ENCODE assay signal across 9 cellular contexts in genomic region chr7:131057524-131058065, GRCh38.
DNase-seq lines count a peak whose midpoint lies in the region; ATAC-seq and TF ChIP-seq lines count a peak whose summit lies in the region.
"Had no signal": no experiment of that assay in that cellular context is flagged by ENCODE, and none has a peak within 500 bp of the region (broad histone marks: within the 10 kb centered on the region; RNA-seq: fewer than 3 reads in every experiment).

No MANE protein-coding gene starts in this region.

- H4K12ac ChIP-seq in trophoblast cell (ENCODE audit: low read depth, low read length): no peak overlapping the region

- peak overlapping the region; percentile 79 for H3K27ac ChIP-seq in lower lobe of right lung
- H3K27ac ChIP-seq in trophoblast cell (ENCODE audit: low read depth, low read length): no peak overlapping the region

- no peak for DNase-seq in CD14-positive monocyte (ENCODE audit: low spot score)
- no peak for DNase-seq in HEK293T (ENCODE audit: extremely low spot score)
- peak; percentile 52 for DNase-seq in activated CD4-positive, alpha-beta memory T cell treated with anti-CD3 and anti-CD28 coated beads for 36 hours
- no peak for DNase-seq in lower lobe of right lung
- no peak for DNase-seq in trophoblast cell
- DNase-seq in NCI-H1694 treated with DMSO at 0.1 percent for 48 hours (lab: John Stamatoyannopoulos, UW): no peak
- DNase-seq in foreskin fibroblast: no peak
- DNase-seq in NCI-H2029 (lab: John Stamatoyannopoulos, UW): no peak
- DNase-seq: EL had no signal

- no peak overlapping the region for H2BK5ac ChIP-seq in trophoblast cell (ENCODE audit: low read depth, low read length, poor library complexity)

- H3K27ac Mint-ChIP-seq in CD14-positive monocyte: peak overlapping the region; percentile 54 to 80 (median 63)
- H3K27ac Mint-ChIP-seq in activated CD4-positive, alpha-beta memory T cell treated with anti-CD3 and anti-CD28 coated beads for 36 hours: peak overlapping the region; percentile 95

- intact Hi-C loops in CD14-positive monocyte (cut with micrococcal nuclease): no loop called here
- intact Hi-C loops in activated CD4-positive, alpha-beta memory T cell treated with anti-CD3 and anti-CD28 coated beads for 36 hours (cut with micrococcal nuclease): loop anchor here (1.0 kb wide), 1 partner anchor 12 kb away; no protein-coding TSS in a partner anchor
- intact Hi-C loops in lower lobe of right lung (cut with DNase I): no loop called here

- CTCF ChIA-PET in HEK293T (lab: Yijun Ruan, JAX): interaction anchor here (0.6 to 1.2 kb wide), 3 partner anchors 9 to 48 kb away, joined by 3 to 4 read pairs (median 4); no protein-coding TSS in a partner anchor
- CTCF ChIA-PET in activated CD4-positive, alpha-beta memory T cell treated with anti-CD3 and anti-CD28 coated beads for 36 hours (lab: Charles Lee): interaction anchor here (0.7 to 4.7 kb wide), 4 partner anchors 11 to 111 kb away, joined by 3 to 28 read pairs (median 6); no protein-coding TSS in a partner anchor

- H3K27me3 ChIP-seq in lower lobe of right lung (ENCODE audit: low read depth) (no peaks in the 10 kb centered on the region), trophoblast cell (ENCODE audit: insufficient read depth, low read length) (no peaks in the 10 kb centered on the region)

- H3K9me3 Mint-ChIP-seq in CD14-positive monocyte: peaks cover 6 to 9% (median 7%) of the 10 kb centered on the region in 7 donors
- H3K9me3 Mint-ChIP-seq in activated CD4-positive, alpha-beta memory T cell treated with anti-CD3 and anti-CD28 coated beads for 36 hours: peaks cover 8% of the 10 kb centered on the region

- no peak overlapping the region for H4K91ac ChIP-seq in trophoblast cell (ENCODE audit: low read depth, low read length)

- WGBS in trophoblast cell (ENCODE audit: extremely low coverage, insufficient coverage, insufficient read length): no CpG with 5 or more reads among the region's 2 CpGs

- peaks cover 30% of the 10 kb centered on the region for H3K4me1 Mint-ChIP-seq in CD14-positive monocyte
- peaks cover 62% of the 10 kb centered on the region for H3K4me1 Mint-ChIP-seq in activated CD4-positive, alpha-beta memory T cell treated with anti-CD3 and anti-CD28 coated beads for 36 hours (ENCODE audit: low read depth)

- no peak overlapping the region for H2BK12ac ChIP-seq in trophoblast cell (ENCODE audit: low read length)

- no peak overlapping the region for H3K9ac ChIP-seq in trophoblast cell (ENCODE audit: low read length)

- no peak overlapping the region for H4K8ac ChIP-seq in trophoblast cell (ENCODE audit: low read depth, low read length)

- peak overlapping the region; percentile 3 for H3K4me3 ChIP-seq in lower lobe of right lung
- H3K4me3 ChIP-seq in trophoblast cell (ENCODE audit: low read depth, low read length): no peak overlapping the region
- H3K4me3 ChIP-seq in foreskin fibroblast (ENCODE audit: low read depth in 1 of 2, low read length in 2 of 2): no peak overlapping the region

- H3K79me1 ChIP-seq in trophoblast cell (ENCODE audit: low read length): no peaks in the 10 kb centered on the region

- no peak for TF ChIP-seq CTCF in CD14-positive monocyte (IDR thresholded peaks at IDR 0.05)
- TF ChIP-seq CTCF in lower lobe of right lung (IDR thresholded peaks at IDR 0.05): no peak
- no peak for TF ChIP-seq CTCF in foreskin fibroblast (IDR thresholded peaks at IDR 0.05; ENCODE audit: low read depth, low read length)

- POLR2A ChIA-PET in HEK293T (lab: Yijun Ruan, JAX): no interaction called here
- POLR2A ChIA-PET in activated CD4-positive, alpha-beta memory T cell treated with anti-CD3 and anti-CD28 coated beads for 36 hours (lab: Charles Lee): interaction anchor here (0.7 to 1.3 kb wide), 6 partner anchors 12 to 306 kb away, joined by 3 to 7 read pairs (median 4); no protein-coding TSS in a partner anchor

- H3K4me3 Mint-ChIP-seq in CD14-positive monocyte: peak overlapping the region in 1 of 2 donors; percentile 51
- H3K4me3 Mint-ChIP-seq in activated CD4-positive, alpha-beta memory T cell treated with anti-CD3 and anti-CD28 coated beads for 36 hours: peak overlapping the region; percentile 44

- H3K36me3 ChIP-seq in lower lobe of right lung (peaks cover 5% of the 10 kb centered on the region), trophoblast cell (ENCODE audit: control insufficient read depth in 1 of 2, insufficient read depth in 2 of 2, low read length in 2 of 2) (no peaks in the 10 kb centered on the region)

- H3K9me3 ChIP-seq in lower lobe of right lung (no peaks in the 10 kb centered on the region), trophoblast cell (ENCODE audit: insufficient read depth, low read depth, low read length) (peaks cover 5% of the 10 kb centered on the region)

- H3K27me3 Mint-ChIP-seq in CD14-positive monocyte (ENCODE audit: low read depth in 3 of 3): peaks cover 0 to 3% (median 0%) of the 10 kb centered on the region in 3 donors
- no peaks in the 10 kb centered on the region for H3K27me3 Mint-ChIP-seq in activated CD4-positive, alpha-beta memory T cell treated with anti-CD3 and anti-CD28 coated beads for 36 hours

- peaks cover 14 to 29% of the 10 kb centered on the region in 2 donors for H3K36me3 Mint-ChIP-seq in CD14-positive monocyte
- peaks cover 19% of the 10 kb centered on the region for H3K36me3 Mint-ChIP-seq in activated CD4-positive, alpha-beta memory T cell treated with anti-CD3 and anti-CD28 coated beads for 36 hours

- H2AFZ ChIP-seq in trophoblast cell (ENCODE audit: insufficient read depth, low read length, poor library complexity): no peak overlapping the region

- no peak overlapping the region for H3K4ac ChIP-seq in trophoblast cell (ENCODE audit: low read depth, low read length)

- ATAC-seq in lower lobe of right lung: peak; percentile 48 to 55

- no peak overlapping the region for H3K18ac ChIP-seq in trophoblast cell (ENCODE audit: low read length)

- no peaks in the 10 kb centered on the region for H3K79me2 ChIP-seq in trophoblast cell (ENCODE audit: control insufficient read depth, insufficient read depth, low read length, poor library complexity)

- H2AK5ac ChIP-seq in trophoblast cell (ENCODE audit: low read length): no peak overlapping the region

- no peak overlapping the region for H3K23ac ChIP-seq in trophoblast cell (ENCODE audit: low read length)

- H3K4me1 ChIP-seq in lower lobe of right lung: peaks cover 81% of the 10 kb centered on the region
- no peaks in the 10 kb centered on the region for H3K4me1 ChIP-seq in trophoblast cell (ENCODE audit: control insufficient read depth in 1 of 2, insufficient read depth in 2 of 2, low read length in 2 of 2)

- H3K4me2 ChIP-seq in trophoblast cell (ENCODE audit: low read length): no peak overlapping the region

- H2BK120ac ChIP-seq in trophoblast cell (ENCODE audit: insufficient read depth, low read length, poor library complexity): no peak overlapping the region

- H3K14ac ChIP-seq in trophoblast cell (ENCODE audit: low read length): no peak overlapping the region

TF ChIP-seq in HEK293T, 16 proteins besides CTCF, POLR2A, EP300 and RAD21:
- no peak for TF ChIP-seq L3MBTL2 (conservative IDR thresholded peaks at IDR 0.05)
- TF ChIP-seq ZNF384 (IDR thresholded peaks at IDR 0.05): 0 out of 2 replicates have a peak, but pooled peaks have one; percentile 11
